Comparison of ENCODE assay signal across 8 cellular contexts in genomic region chr1:46183119-46183842, GRCh38. TPM values are rescaled to one million over a fixed set of nuclear protein-coding genes. Genes with fewer than 3 reads are reported as not detected.
A peak's percentile ranks its signal among the peaks of the same experiment; 100 is the strongest.
DNase-seq lines count a peak whose midpoint lies in the region; ATAC-seq and TF ChIP-seq lines count a peak whose summit lies in the region.

No MANE protein-coding gene starts in this region.

- no peaks in the 10 kb centered on the region for H3K9me3 ChIP-seq in parathyroid adenoma (ENCODE audit: control insufficient read depth, low read length)

- H3K36me3 ChIP-seq in parathyroid adenoma (ENCODE audit: control insufficient read depth, insufficient read depth, low read length), result no peaks in the 10 kb centered on the region

- H3K4me1 ChIP-seq in parathyroid adenoma, result peaks cover 48% of the 10 kb centered on the region

- no peaks in the 10 kb centered on the region for H3K27me3 ChIP-seq in parathyroid adenoma (ENCODE audit: control insufficient read depth, insufficient read depth, low read length)

- DNase-seq in HFFc6 (peak; percentile 96), RPMI8226 (peak; percentile 46), fibroblast of peridontal ligament (ENCODE audit: extremely low read depth) (peak; percentile 92), DMS114 treated with DMSO at 0.1 percent for 48 hours (lab: John Stamatoyannopoulos, UW; ENCODE audit: unreplicated experiment) (no peak)
- DNase-seq in activated naive CD4-positive, alpha-beta T cell treated with anti-CD3 and anti-CD28 coated beads, Interleukin-2, amount 50 U/mL, for 72 hours (ENCODE audit: low spot score in 2 of 2), result no peak
- DNase-seq in naive thymus-derived CD8-positive, alpha-beta T cell, result no peak

- H3K4me2 ChIP-seq in parathyroid adenoma (ENCODE audit: low read length), result peak overlapping the region; percentile 18

- H3K4me3 ChIP-seq in parathyroid adenoma (ENCODE audit: low read depth, low read length), result peak overlapping the region; percentile 31

- peaks cover 8% of the 10 kb centered on the region for H3K36me3 Mint-ChIP-seq in HFFc6 (ENCODE audit: low read depth)
- no peaks in the 10 kb centered on the region for H3K36me3 Mint-ChIP-seq in activated naive CD4-positive, alpha-beta T cell treated with anti-CD3 and anti-CD28 coated beads, Interleukin-2, amount 50 U/mL, for 72 hours
- peaks cover 0 to 8% (median 0%) of the 10 kb centered on the region in 3 donors for H3K36me3 Mint-ChIP-seq in naive thymus-derived CD8-positive, alpha-beta T cell

- H3K27ac Mint-ChIP-seq in HFFc6, result peak overlapping the region; percentile 88
- H3K27ac Mint-ChIP-seq in activated naive CD4-positive, alpha-beta T cell treated with anti-CD3 and anti-CD28 coated beads, Interleukin-2, amount 50 U/mL, for 72 hours, result no peak overlapping the region
- H3K27ac Mint-ChIP-seq in naive thymus-derived CD8-positive, alpha-beta T cell, result peak overlapping the region in 2 of 10 donors; percentile 3 to 19

- H3K4me3 Mint-ChIP-seq in HFFc6, result no peak overlapping the region
- no peak overlapping the region for H3K4me3 Mint-ChIP-seq in naive thymus-derived CD8-positive, alpha-beta T cell

- H3K27ac ChIP-seq in parathyroid adenoma, result peak overlapping the region; percentile 92

- TF ChIP-seq CTCF in HFFc6 (IDR thresholded peaks at IDR 0.05) (no peak), parathyroid adenoma (IDR thresholded peaks at IDR 0.05) (no peak)

- ATAC-seq in activated naive CD4-positive, alpha-beta T cell treated with anti-CD3 and anti-CD28 coated beads, Interleukin-2, amount 50 U/mL, for 72 hours, result no peak
- ATAC-seq in naive thymus-derived CD8-positive, alpha-beta T cell, result no peak
- ATAC-seq in HG02938 (IDR thresholded peaks at IDR 0.05; ENCODE audit: unreplicated experiment), result no peak

- peaks cover 1% of the 10 kb centered on the region; the same call in 1 of the 2 replicates for H3K4me1 Mint-ChIP-seq in HFFc6 (ENCODE audit: low read depth)
- H3K4me1 Mint-ChIP-seq in naive thymus-derived CD8-positive, alpha-beta T cell, result peaks cover 16 to 22% (median 19%) of the 10 kb centered on the region in 4 donors

- no peak overlapping the region for H3K9ac ChIP-seq in parathyroid adenoma

- H3K79me2 ChIP-seq in parathyroid adenoma, result peaks cover 3% of the 10 kb centered on the region

- H3K27me3 Mint-ChIP-seq in HFFc6 (ENCODE audit: insufficient read depth), result no peaks in the 10 kb centered on the region
- no peaks in the 10 kb centered on the region for H3K27me3 Mint-ChIP-seq in naive thymus-derived CD8-positive, alpha-beta T cell

- POLR2A ChIA-PET in naive thymus-derived CD8-positive, alpha-beta T cell (lab: Charles Lee), result no interaction called here

- no peaks in the 10 kb centered on the region for H3K9me3 Mint-ChIP-seq in HFFc6
- H3K9me3 Mint-ChIP-seq in activated naive CD4-positive, alpha-beta T cell treated with anti-CD3 and anti-CD28 coated beads, Interleukin-2, amount 50 U/mL, for 72 hours, result no peaks in the 10 kb centered on the region
- H3K9me3 Mint-ChIP-seq in naive thymus-derived CD8-positive, alpha-beta T cell, result no peaks in the 10 kb centered on the region

- peak overlapping the region; percentile 51 for H2AFZ ChIP-seq in parathyroid adenoma

RNA-seq across cellular contexts. Expression of gene P3R3URF, which starts 7.0 kb away (rescaled TPM):
- total RNA-seq in HFFc6 (2021; fragmentation: NEBNext Ultra II Directional; extraction: Animal tissue kit (Norgen Biotek cat#: 25700)), result not detected
- not detected for total RNA-seq in activated naive CD4-positive, alpha-beta T cell treated with anti-CD3 and anti-CD28 coated beads, Interleukin-2, amount 50 U/mL, for 72 hours
- total RNA-seq in naive thymus-derived CD8-positive, alpha-beta T cell, result not detected
- not detected for polyA plus RNA-seq in naive thymus-derived CD8-positive, alpha-beta T cell

RNA-seq across cellular contexts. Expression of gene TSPAN1, which starts 8.4 kb away (rescaled TPM):
- total RNA-seq in HFFc6 (2021; fragmentation: NEBNext Ultra II Directional; extraction: Animal tissue kit (Norgen Biotek cat#: 25700)), result 1 to 10 TPM in 3 of 6 experiments, under 1 TPM in 3; 0.80 to 1.9 (median 1.1) TPM
- total RNA-seq in activated naive CD4-positive, alpha-beta T cell treated with anti-CD3 and anti-CD28 coated beads, Interleukin-2, amount 50 U/mL, for 72 hours, result not detected
- not detected for total RNA-seq in naive thymus-derived CD8-positive, alpha-beta T cell
- not detected for polyA plus RNA-seq in naive thymus-derived CD8-positive, alpha-beta T cell

RNA-seq across cellular contexts. Expression of gene POMGNT1, which starts 15.0 kb away (rescaled TPM):
- total RNA-seq in HFFc6 (2021; fragmentation: NEBNext Ultra II Directional; extraction: Animal tissue kit (Norgen Biotek cat#: 25700)), result 100 to 1,000 TPM; 103 to 125 (median 119) TPM
- total RNA-seq in activated naive CD4-positive, alpha-beta T cell treated with anti-CD3 and anti-CD28 coated beads, Interleukin-2, amount 50 U/mL, for 72 hours, result 10 to 100 TPM; 29.0 to 50.7 TPM
- 10 to 100 TPM; 46.0 to 52.3 TPM for total RNA-seq in naive thymus-derived CD8-positive, alpha-beta T cell
- 10 to 100 TPM; 23.5 to 33.4 (median 24.0) TPM for polyA plus RNA-seq in naive thymus-derived CD8-positive, alpha-beta T cell

RNA-seq across cellular contexts. Expression of gene LURAP1, which starts 19.9 kb away (rescaled TPM):
- total RNA-seq in HFFc6 (2021; fragmentation: NEBNext Ultra II Directional; extraction: Animal tissue kit (Norgen Biotek cat#: 25700)), result 1 to 10 TPM; 2.2 to 4.7 (median 3.9) TPM
- under 1 TPM in 1 of 2 donors, not detected in 1; 0.21 TPM for total RNA-seq in activated naive CD4-positive, alpha-beta T cell treated with anti-CD3 and anti-CD28 coated beads, Interleukin-2, amount 50 U/mL, for 72 hours
- under 1 TPM; 0.33 to 0.65 TPM for total RNA-seq in naive thymus-derived CD8-positive, alpha-beta T cell
- polyA plus RNA-seq in naive thymus-derived CD8-positive, alpha-beta T cell, result under 1 TPM in 1 of 3 donors, not detected in 2; 0.30 TPM

RNA-seq across cellular contexts. Expression of gene PIK3R3, which starts 50.9 kb away (rescaled TPM):
- 1 to 10 TPM; 5.4 to 8.9 (median 6.0) TPM for total RNA-seq in HFFc6 (2021; fragmentation: NEBNext Ultra II Directional; extraction: Animal tissue kit (Norgen Biotek cat#: 25700))
- total RNA-seq in activated naive CD4-positive, alpha-beta T cell treated with anti-CD3 and anti-CD28 coated beads, Interleukin-2, amount 50 U/mL, for 72 hours, result 1 to 10 TPM in 1 of 2 donors, under 1 TPM in 1; 0.45 to 2.2 TPM
- under 1 TPM; 0.41 to 0.52 TPM for total RNA-seq in naive thymus-derived CD8-positive, alpha-beta T cell
- 1 to 10 TPM in 1 of 3 donors, under 1 TPM in 2; 0.82 to 1.4 (median 0.98) TPM for polyA plus RNA-seq in naive thymus-derived CD8-positive, alpha-beta T cell

Comparison
In these comparisons a context has a peak if more than half of its experiments do, and no peak if none do; other contexts are left out.
1. DNase-seq: peak in HFFc6 (single experiment), RPMI8226 (single experiment) and fibroblast of peridontal ligament (single experiment); none in DMS114 treated with DMSO at 0.1 percent for 48 hours (single experiment), activated naive CD4-positive, alpha-beta T cell treated with anti-CD3 and anti-CD28 coated beads, Interleukin-2, amount 50 U/mL, for 72 hours (0 of 2) and naive thymus-derived CD8-positive, alpha-beta T cell (0 of 10).